Comparison of ENCODE assay signal across 3 cellular contexts in the genomic region with DNA sequence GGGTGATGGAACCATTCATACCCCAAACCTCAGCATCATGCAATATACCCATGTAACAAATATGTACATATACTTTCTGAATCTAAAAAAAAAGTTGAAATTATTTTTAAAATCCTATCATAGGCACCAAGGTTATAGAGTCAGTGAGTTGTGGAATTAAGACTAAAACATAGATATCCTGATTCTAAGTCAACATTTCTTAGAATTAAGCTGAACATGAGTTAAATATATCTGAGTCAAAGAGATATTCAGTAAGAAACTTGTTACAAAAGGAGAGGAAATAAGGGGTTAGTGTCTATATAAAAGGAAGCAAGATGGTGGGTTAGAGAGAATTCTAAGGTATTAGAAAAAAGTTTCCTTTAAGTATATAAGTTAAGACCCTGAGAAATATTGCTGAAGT.
"Had no signal": no experiment of that assay in that cellular context is flagged by ENCODE, and none has a peak within 500 bp of the region (broad histone marks: within the 10 kb centered on the region; RNA-seq: fewer than 3 reads in every experiment).

No MANE protein-coding gene starts in this region.

- DNase-seq: GDM1, GF-D8 had no signal

- ATAC-seq: GM12878 had no signal
